1 cellular context compared by ENCODE assay signal in genomic region chr7:26864309-26865093, GRCh38.
TF ChIP-seq lines count a peak whose summit lies in the region.

Gene SKAP2 (minus strand): TSS chr7:26864590. CDS start chr7:26864429, 161 bp downstream.

TF ChIP-seq in K562, 482 proteins besides CTCF, POLR2A, EP300 and RAD21 (continued from another document and continues in another):
- TF ChIP-seq, protein P1, sequence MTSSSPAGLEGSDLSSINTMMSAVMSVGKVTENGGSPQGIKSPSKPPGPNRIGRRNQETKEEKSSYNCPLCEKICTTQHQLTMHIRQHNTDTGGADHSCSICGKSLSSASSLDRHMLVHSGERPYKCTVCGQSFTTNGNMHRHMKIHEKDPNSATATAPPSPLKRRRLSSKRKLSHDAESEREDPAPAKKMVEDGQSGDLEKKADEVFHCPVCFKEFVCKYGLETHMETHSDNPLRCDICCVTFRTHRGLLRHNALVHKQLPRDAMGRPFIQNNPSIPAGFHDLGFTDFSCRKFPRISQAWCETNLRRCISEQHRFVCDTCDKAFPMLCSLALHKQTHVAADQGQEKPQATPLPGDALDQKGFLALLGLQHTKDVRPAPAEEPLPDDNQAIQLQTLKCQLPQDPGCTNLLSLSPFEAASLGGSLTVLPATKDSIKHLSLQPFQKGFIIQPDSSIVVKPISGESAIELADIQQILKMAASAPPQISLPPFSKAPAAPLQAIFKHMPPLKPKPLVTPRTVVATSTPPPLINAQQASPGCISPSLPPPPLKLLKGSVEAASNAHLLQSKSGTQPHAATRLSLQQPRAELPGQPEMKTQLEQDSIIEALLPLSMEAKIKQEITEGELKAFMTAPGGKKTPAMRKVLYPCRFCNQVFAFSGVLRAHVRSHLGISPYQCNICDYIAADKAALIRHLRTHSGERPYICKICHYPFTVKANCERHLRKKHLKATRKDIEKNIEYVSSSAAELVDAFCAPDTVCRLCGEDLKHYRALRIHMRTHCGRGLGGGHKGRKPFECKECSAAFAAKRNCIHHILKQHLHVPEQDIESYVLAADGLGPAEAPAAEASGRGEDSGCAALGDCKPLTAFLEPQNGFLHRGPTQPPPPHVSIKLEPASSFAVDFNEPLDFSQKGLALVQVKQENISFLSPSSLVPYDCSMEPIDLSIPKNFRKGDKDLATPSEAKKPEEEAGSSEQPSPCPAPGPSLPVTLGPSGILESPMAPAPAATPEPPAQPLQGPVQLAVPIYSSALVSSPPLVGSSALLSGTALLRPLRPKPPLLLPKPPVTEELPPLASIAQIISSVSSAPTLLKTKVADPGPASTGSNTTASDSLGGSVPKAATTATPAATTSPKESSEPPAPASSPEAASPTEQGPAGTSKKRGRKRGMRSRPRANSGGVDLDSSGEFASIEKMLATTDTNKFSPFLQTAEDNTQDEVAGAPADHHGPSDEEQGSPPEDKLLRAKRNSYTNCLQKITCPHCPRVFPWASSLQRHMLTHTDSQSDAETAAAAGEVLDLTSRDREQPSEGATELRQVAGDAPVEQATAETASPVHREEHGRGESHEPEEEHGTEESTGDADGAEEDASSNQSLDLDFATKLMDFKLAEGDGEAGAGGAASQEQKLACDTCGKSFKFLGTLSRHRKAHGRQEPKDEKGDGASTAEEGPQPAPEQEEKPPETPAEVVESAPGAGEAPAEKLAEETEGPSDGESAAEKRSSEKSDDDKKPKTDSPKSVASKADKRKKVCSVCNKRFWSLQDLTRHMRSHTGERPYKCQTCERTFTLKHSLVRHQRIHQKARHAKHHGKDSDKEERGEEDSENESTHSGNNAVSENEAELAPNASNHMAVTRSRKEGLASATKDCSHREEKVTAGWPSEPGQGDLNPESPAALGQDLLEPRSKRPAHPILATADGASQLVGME (CRISPR knock-in tag; IDR thresholded peaks at IDR 0.05): no peak; the same call in 1 of the 2 replicates
- TF ChIP-seq PHF8 (IDR thresholded peaks at IDR 0.05; ENCODE audit: borderline replicate concordance, low read length) (peak; percentile 87), GTF2E2 (tag; IDR thresholded peaks at IDR 0.05) (peak; percentile 83), CHD7 (IDR thresholded peaks at IDR 0.05; ENCODE audit: low read depth, low read length) (no peak), BCL6 (CRISPR knock-in tag; IDR thresholded peaks at IDR 0.05) (no peak), ZNF644 (tag; IDR thresholded peaks at IDR 0.05; ENCODE audit: low read depth) (no peak), GATAD2A (IDR thresholded peaks at IDR 0.05) (no peak), ZNF133 (CRISPR knock-in tag; IDR thresholded peaks at IDR 0.05) (no peak), ZNF780A (CRISPR knock-in tag; IDR thresholded peaks at IDR 0.05) (no peak), CEBPB (tag; IDR thresholded peaks at IDR 0.05) (no peak), FOXK1 (CRISPR knock-in tag; IDR thresholded peaks at IDR 0.05; ENCODE audit: borderline replicate concordance) (no peak), ERF (CRISPR knock-in tag; IDR thresholded peaks at IDR 0.05) (peak; percentile 86; the same call in 1 of the 2 replicates), PREB (CRISPR knock-in tag; IDR thresholded peaks at IDR 0.05) (no peak), TCFL5 (CRISPR knock-in tag; conservative IDR thresholded peaks at IDR 0.05) (no peak), TSC22D4 (tag; IDR thresholded peaks at IDR 0.05) (no peak), PML (IDR thresholded peaks at IDR 0.05; ENCODE audit: low read length) (peak; percentile 42; the same call in 1 of the 2 replicates), ZNF449 (CRISPR knock-in tag; IDR thresholded peaks at IDR 0.05) (no peak), KAT2B (IDR thresholded peaks at IDR 0.05; ENCODE audit: low read depth, low read length) (no peak), MEIS2 (IDR thresholded peaks at IDR 0.05; ENCODE audit: partially characterized antibody) (peak; percentile 33), POLR2B (IDR thresholded peaks at IDR 0.05; ENCODE audit: low read depth, partially characterized antibody) (peak; percentile 74), ZKSCAN1 (IDR thresholded peaks at IDR 0.05; ENCODE audit: low read depth, low read length) (no peak), SREBF2 (CRISPR knock-in tag; IDR thresholded peaks at IDR 0.05) (no peak)
- TF ChIP-seq, protein P2, sequence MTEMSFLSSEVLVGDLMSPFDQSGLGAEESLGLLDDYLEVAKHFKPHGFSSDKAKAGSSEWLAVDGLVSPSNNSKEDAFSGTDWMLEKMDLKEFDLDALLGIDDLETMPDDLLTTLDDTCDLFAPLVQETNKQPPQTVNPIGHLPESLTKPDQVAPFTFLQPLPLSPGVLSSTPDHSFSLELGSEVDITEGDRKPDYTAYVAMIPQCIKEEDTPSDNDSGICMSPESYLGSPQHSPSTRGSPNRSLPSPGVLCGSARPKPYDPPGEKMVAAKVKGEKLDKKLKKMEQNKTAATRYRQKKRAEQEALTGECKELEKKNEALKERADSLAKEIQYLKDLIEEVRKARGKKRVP (CRISPR knock-in tag; IDR thresholded peaks at IDR 0.05): 0 out of 2 replicates have a peak, but pooled peaks have one; percentile 39
- TF ChIP-seq, protein P3, sequence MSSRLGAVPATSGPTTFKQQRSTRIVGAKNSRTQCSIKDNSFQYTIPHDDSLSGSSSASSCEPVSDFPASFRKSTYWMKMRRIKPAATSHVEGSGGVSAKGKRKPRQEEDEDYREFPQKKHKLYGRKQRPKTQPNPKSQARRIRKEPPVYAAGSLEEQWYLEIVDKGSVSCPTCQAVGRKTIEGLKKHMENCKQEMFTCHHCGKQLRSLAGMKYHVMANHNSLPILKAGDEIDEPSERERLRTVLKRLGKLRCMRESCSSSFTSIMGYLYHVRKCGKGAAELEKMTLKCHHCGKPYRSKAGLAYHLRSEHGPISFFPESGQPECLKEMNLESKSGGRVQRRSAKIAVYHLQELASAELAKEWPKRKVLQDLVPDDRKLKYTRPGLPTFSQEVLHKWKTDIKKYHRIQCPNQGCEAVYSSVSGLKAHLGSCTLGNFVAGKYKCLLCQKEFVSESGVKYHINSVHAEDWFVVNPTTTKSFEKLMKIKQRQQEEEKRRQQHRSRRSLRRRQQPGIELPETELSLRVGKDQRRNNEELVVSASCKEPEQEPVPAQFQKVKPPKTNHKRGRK (tag; IDR thresholded peaks at IDR 0.05): no peak
- TF ChIP-seq, protein P4, sequence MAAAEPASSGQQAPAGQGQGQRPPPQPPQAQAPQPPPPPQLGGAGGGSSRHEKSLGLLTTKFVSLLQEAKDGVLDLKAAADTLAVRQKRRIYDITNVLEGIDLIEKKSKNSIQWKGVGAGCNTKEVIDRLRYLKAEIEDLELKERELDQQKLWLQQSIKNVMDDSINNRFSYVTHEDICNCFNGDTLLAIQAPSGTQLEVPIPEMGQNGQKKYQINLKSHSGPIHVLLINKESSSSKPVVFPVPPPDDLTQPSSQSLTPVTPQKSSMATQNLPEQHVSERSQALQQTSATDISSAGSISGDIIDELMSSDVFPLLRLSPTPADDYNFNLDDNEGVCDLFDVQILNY (CRISPR knock-in tag; IDR thresholded peaks at IDR 0.05): 0 out of 2 replicates have a peak, but pooled peaks have one; percentile 36
- TF ChIP-seq, protein P5, sequence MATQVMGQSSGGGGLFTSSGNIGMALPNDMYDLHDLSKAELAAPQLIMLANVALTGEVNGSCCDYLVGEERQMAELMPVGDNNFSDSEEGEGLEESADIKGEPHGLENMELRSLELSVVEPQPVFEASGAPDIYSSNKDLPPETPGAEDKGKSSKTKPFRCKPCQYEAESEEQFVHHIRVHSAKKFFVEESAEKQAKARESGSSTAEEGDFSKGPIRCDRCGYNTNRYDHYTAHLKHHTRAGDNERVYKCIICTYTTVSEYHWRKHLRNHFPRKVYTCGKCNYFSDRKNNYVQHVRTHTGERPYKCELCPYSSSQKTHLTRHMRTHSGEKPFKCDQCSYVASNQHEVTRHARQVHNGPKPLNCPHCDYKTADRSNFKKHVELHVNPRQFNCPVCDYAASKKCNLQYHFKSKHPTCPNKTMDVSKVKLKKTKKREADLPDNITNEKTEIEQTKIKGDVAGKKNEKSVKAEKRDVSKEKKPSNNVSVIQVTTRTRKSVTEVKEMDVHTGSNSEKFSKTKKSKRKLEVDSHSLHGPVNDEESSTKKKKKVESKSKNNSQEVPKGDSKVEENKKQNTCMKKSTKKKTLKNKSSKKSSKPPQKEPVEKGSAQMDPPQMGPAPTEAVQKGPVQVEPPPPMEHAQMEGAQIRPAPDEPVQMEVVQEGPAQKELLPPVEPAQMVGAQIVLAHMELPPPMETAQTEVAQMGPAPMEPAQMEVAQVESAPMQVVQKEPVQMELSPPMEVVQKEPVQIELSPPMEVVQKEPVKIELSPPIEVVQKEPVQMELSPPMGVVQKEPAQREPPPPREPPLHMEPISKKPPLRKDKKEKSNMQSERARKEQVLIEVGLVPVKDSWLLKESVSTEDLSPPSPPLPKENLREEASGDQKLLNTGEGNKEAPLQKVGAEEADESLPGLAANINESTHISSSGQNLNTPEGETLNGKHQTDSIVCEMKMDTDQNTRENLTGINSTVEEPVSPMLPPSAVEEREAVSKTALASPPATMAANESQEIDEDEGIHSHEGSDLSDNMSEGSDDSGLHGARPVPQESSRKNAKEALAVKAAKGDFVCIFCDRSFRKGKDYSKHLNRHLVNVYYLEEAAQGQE (CRISPR knock-in tag; IDR thresholded peaks at IDR 0.05; ENCODE audit: low read depth): no peak
